In the genomic region with DNA sequence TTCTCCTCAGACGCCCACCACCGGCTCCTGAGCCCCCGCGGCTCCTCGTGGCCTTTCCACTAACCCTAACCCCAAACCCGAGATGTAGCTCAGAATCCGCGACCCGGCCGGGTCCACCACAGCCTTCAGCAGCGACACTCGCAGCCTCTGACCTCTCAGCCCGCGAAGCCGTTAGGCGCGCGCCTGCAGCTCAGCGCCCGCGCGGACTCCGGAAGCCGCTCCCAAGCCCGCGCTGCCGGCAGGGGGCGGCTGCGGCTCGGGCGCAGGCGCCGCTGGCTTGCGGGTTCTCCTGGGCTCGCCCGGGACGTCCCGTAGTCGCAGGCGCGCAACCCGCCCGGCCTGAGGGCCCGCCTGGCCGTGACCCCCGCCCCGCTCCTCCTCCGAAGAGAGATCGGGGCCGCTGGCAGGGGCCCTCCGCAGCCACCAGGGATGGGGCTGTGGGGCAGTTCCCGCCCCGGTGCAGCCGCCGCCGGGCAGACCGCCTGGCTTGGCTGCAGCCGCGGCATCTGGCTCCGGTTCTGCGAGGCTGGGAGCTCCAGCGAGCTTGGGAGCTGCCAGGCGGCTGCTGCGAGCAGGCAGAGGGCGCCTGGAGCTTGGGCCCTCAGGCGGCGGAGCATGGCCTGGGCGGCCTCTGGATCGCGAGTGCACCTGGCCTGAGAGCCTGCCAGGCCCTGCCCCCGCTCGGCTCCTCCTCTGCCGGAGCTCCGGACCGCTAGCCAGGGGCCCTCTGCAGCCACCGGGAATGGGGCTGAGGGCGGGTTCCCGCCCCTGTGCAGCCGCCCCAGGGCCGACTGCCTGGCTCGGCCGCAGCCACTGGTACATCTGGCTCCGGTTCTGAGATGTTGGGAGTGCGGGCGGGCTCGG, we compare ENCODE assay signal across 8 cellular contexts.
DNase-seq lines count a peak whose midpoint lies in the region; ATAC-seq and TF ChIP-seq lines count a peak whose summit lies in the region.

No MANE protein-coding gene starts in this region.

- no peak overlapping the region for H2BK5ac ChIP-seq in neuronal stem cell (ENCODE audit: low read length)

- no peaks in the 10 kb centered on the region for H3K79me2 ChIP-seq in PC-9 (ENCODE audit: low read depth)

- H2BK15ac ChIP-seq in neuronal stem cell (ENCODE audit: low read length): peak overlapping the region; percentile 49

- TF ChIP-seq POLR2A in stomach (IDR thresholded peaks at IDR 0.05): no peak

- BruUV-seq in PC-9 (replicated peaks; lab: Mats Ljungman, UMichigan): no TSS peak

- intact Hi-C loops in PC-9 (cut with micrococcal nuclease; ENCODE audit: unreplicated experiment): loop anchor here (1.0 to 2.0 kb wide), 2 partner anchors 8 to 174 kb away; no protein-coding TSS in a partner anchor
- intact Hi-C loops in activated T-helper 2 cell treated with anti-CD3 and anti-CD28 coated beads, Interferon-gamma antibody, Interleukin-2, Interleukin-4, amounts not matched to agents 10 μg/mL and 5 μg/mL and 100 μg/mL, durations not matched to agents 14 hours and 24 hours and 36 hours (cut with micrococcal nuclease): loop anchor here (1.0 to 2.0 kb wide), 3 partner anchors 8 to 174 kb away; a partner anchor contains a TSS
- intact Hi-C loops in stomach (cut with DNase I; ENCODE audit: low total_unique reads): no loop called here

- no peaks in the 10 kb centered on the region for H3K36me3 ChIP-seq in PC-9 (ENCODE audit: low read depth)
- no peaks in the 10 kb centered on the region for H3K36me3 ChIP-seq in neuronal stem cell (replicated peaks in 1 of 2; ENCODE audit: control insufficient read depth in 2 of 2, insufficient read depth in 2 of 2, low read length in 2 of 2)
- no peaks in the 10 kb centered on the region for H3K36me3 ChIP-seq in stomach

- in situ Hi-C loops in ACHN (cut with HindIII; ENCODE audit: low pct_ligation_motif_present, low pct_unique_long_range_greater_than_20kb, low sequenced_read_pairs): no loop called here

- H3K4me3 ChIP-seq in PC-9 (peak overlapping the region; percentile 59; the same call in 1 of the 2 replicates), neuronal stem cell (ENCODE audit: low read length in 2 of 2) (peak overlapping the region; percentile 71 to 82), stomach (peak overlapping the region; percentile 33 to 56 (median 44))

- H2BK120ac ChIP-seq in neuronal stem cell (ENCODE audit: low read depth, low read length): no peak overlapping the region

- POLR2A ChIA-PET in PC-9 (lab: Charles Lee; ENCODE audit: unreplicated experiment): interaction anchor here (0.6 kb wide), 1 partner anchor 131 kb away, joined by 3 read pairs; a partner anchor contains a TSS

- peaks cover 13% of the 10 kb centered on the region for H3K4me1 Mint-ChIP-seq in activated T-helper 2 cell treated with anti-CD3 and anti-CD28 coated beads, Interferon-gamma antibody, Interleukin-2, Interleukin-4, amounts not matched to agents 10 μg/mL and 5 μg/mL and 100 μg/mL, durations not matched to agents 14 hours and 24 hours and 36 hours (ENCODE audit: low read depth)

- no peaks in the 10 kb centered on the region for H3K79me1 ChIP-seq in neuronal stem cell (ENCODE audit: low read depth, low read length)

- TF ChIP-seq CTCF in PC-9 (conservative IDR thresholded peaks at IDR 0.05) (peak; percentile 72), foreskin keratinocyte (conservative IDR thresholded peaks at IDR 0.05) (peak; percentile 86), stomach (IDR thresholded peaks at IDR 0.05) (peak in 3 of 7 experiments; percentile 62 to 81 (median 64))

- H3K4ac ChIP-seq in neuronal stem cell (ENCODE audit: low read length): no peak overlapping the region

- H3K9me3 ChIP-seq in PC-9 (ENCODE audit: insufficient read depth, low read depth): no peaks in the 10 kb centered on the region
- peaks cover 0 to 7% of the 10 kb centered on the region in 2 donors for H3K9me3 ChIP-seq in neuronal stem cell (replicated peaks in 1 of 2; ENCODE audit: control insufficient read depth in 2 of 2, insufficient read depth in 1 of 2, low read depth in 1 of 2, low read length in 2 of 2)
- peaks cover 0 to 7% (median 6%) of the 10 kb centered on the region in 4 donors for H3K9me3 ChIP-seq in stomach

- H3K4me2 ChIP-seq in PC-9 (peak overlapping the region; percentile 94), neuronal stem cell (ENCODE audit: insufficient read depth, low read length, poor library complexity, severe bottlenecking) (peak overlapping the region; percentile 96)

- no peak overlapping the region for H2BK12ac ChIP-seq in neuronal stem cell (ENCODE audit: low read length)

- TF ChIP-seq EP300 in stomach (IDR thresholded peaks at IDR 0.05): no peak

- no peaks in the 10 kb centered on the region for H3K9me2 ChIP-seq in PC-9 (ENCODE audit: insufficient read depth)

- H3K23ac ChIP-seq in neuronal stem cell (ENCODE audit: low read depth, low read length, poor library complexity): peak overlapping the region; percentile 73

- H3K27ac Mint-ChIP-seq in activated T-helper 2 cell treated with anti-CD3 and anti-CD28 coated beads, Interferon-gamma antibody, Interleukin-2, Interleukin-4, amounts not matched to agents 10 μg/mL and 5 μg/mL and 100 μg/mL, durations not matched to agents 14 hours and 24 hours and 36 hours: peak overlapping the region; percentile 83

- H4K20me1 ChIP-seq in PC-9 (ENCODE audit: insufficient read depth): no peaks in the 10 kb centered on the region

- H3K9ac ChIP-seq in neuronal stem cell (ENCODE audit: low read depth, low read length, poor library complexity): peak overlapping the region; percentile 90

- CTCF ChIA-PET in PC-9 (lab: Charles Lee): interaction anchor here (0.6 to 1.5 kb wide), 10 partner anchors 8 to 196 kb away, joined by 3 to 12 read pairs (median 3); no protein-coding TSS in a partner anchor

- H4K8ac ChIP-seq in neuronal stem cell (ENCODE audit: low read depth, low read length): peak overlapping the region; percentile 43

- peaks cover 38% of the 10 kb centered on the region for H3K27me3 Mint-ChIP-seq in activated T-helper 2 cell treated with anti-CD3 and anti-CD28 coated beads, Interferon-gamma antibody, Interleukin-2, Interleukin-4, amounts not matched to agents 10 μg/mL and 5 μg/mL and 100 μg/mL, durations not matched to agents 14 hours and 24 hours and 36 hours (ENCODE audit: low read depth)

- no peak overlapping the region for H3K27ac ChIP-seq in PC-9
- H3K27ac ChIP-seq in foreskin keratinocyte: no peak overlapping the region
- no peak overlapping the region for H3K27ac ChIP-seq in neuronal stem cell (replicated peaks; ENCODE audit: low read length)
- peak overlapping the region in 1 of 5 donors; percentile 6 for H3K27ac ChIP-seq in stomach

- WGBS in neuronal stem cell (ENCODE audit: extremely low coverage in 2 of 2, insufficient read length in 2 of 2, insufficient replicate concordance in 1 of 2), 2 donors: no CpG with 5 or more reads among the region's 86 CpGs
- 1 to 2% (median 1%) methylated on average over 10 to 86 of the region's 86 CpGs for WGBS in stomach, 5 donors

- H3K27me3 ChIP-seq in PC-9 (ENCODE audit: insufficient read depth, low read depth) (peaks cover 22% of the 10 kb centered on the region; the same call in 1 of the 2 replicates), foreskin keratinocyte (peaks cover 92% of the 10 kb centered on the region), neuronal stem cell (ENCODE audit: control insufficient read depth in 3 of 3, insufficient read depth in 3 of 3, low read depth in 1 of 3, low read length in 3 of 3) (peaks cover 4 to 29% (median 21%) of the 10 kb centered on the region in 3 experiments), stomach (peaks cover 9 to 96% (median 61%) of the 10 kb centered on the region in 3 donors)

- H3K18ac ChIP-seq in neuronal stem cell (ENCODE audit: low read length): peak overlapping the region; percentile 91

- H2AFZ ChIP-seq in PC-9: peak overlapping the region; percentile 86
- peak overlapping the region; percentile 100 for H2AFZ ChIP-seq in neuronal stem cell (ENCODE audit: low read length)

- DNase-seq in ACHN (peak; percentile 80), PC-9 (peak; percentile 68 to 93), foreskin keratinocyte (peak; percentile 19 to 43), neuronal stem cell (ENCODE audit: low spot score) (peak; percentile 86), stomach (peak; percentile 79)
- DNase-seq in activated T-helper 2 cell treated with anti-CD3 and anti-CD28 coated beads, Interferon-gamma antibody, Interleukin-2, Interleukin-4, amounts not matched to agents 10 μg/mL and 5 μg/mL and 100 μg/mL, durations not matched to agents 14 hours and 24 hours and 36 hours (ENCODE audit: low spot score): peak; percentile 79

- H3F3A ChIP-seq in PC-9 (ENCODE audit: insufficient read depth, low read depth): no peaks in the 10 kb centered on the region; the same call in 1 of the 2 replicates

- peak overlapping the region; percentile 13 for H2AK5ac ChIP-seq in neuronal stem cell (ENCODE audit: low read depth, low read length)

- ATAC-seq in GM18517 (IDR thresholded peaks at IDR 0.05; ENCODE audit: unreplicated experiment): peak; percentile 56
- peak; percentile 80 for ATAC-seq in HG03571 (IDR thresholded peaks at IDR 0.05; ENCODE audit: unreplicated experiment)
- peak; percentile 86 for ATAC-seq in foreskin keratinocyte

- peak overlapping the region; percentile 85 for H3K4me3 Mint-ChIP-seq in activated T-helper 2 cell treated with anti-CD3 and anti-CD28 coated beads, Interferon-gamma antibody, Interleukin-2, Interleukin-4, amounts not matched to agents 10 μg/mL and 5 μg/mL and 100 μg/mL, durations not matched to agents 14 hours and 24 hours and 36 hours (ENCODE audit: low read depth)

- peaks cover 5% of the 10 kb centered on the region for H3K9me3 Mint-ChIP-seq in activated T-helper 2 cell treated with anti-CD3 and anti-CD28 coated beads, Interferon-gamma antibody, Interleukin-2, Interleukin-4, amounts not matched to agents 10 μg/mL and 5 μg/mL and 100 μg/mL, durations not matched to agents 14 hours and 24 hours and 36 hours

- no peak overlapping the region for H4K91ac ChIP-seq in neuronal stem cell (ENCODE audit: low read depth, low read length, poor library complexity)

- no peaks in the 10 kb centered on the region for H3K36me3 Mint-ChIP-seq in activated T-helper 2 cell treated with anti-CD3 and anti-CD28 coated beads, Interferon-gamma antibody, Interleukin-2, Interleukin-4, amounts not matched to agents 10 μg/mL and 5 μg/mL and 100 μg/mL, durations not matched to agents 14 hours and 24 hours and 36 hours (ENCODE audit: low read depth)

- H3K4me1 ChIP-seq in PC-9 (replicated peaks; ENCODE audit: insufficient read depth): 0 out of 2 replicates have a peak, but pooled peaks cover 7% of the 10 kb centered on the region
- no peaks in the 10 kb centered on the region for H3K4me1 ChIP-seq in foreskin keratinocyte
- peaks cover 2 to 3% of the 10 kb centered on the region in 2 donors for H3K4me1 ChIP-seq in neuronal stem cell (ENCODE audit: control insufficient read depth in 2 of 2, insufficient read depth in 1 of 2, low read depth in 1 of 2, low read length in 2 of 2)
- H3K4me1 ChIP-seq in stomach: peaks cover 17 to 24% (median 20%) of the 10 kb centered on the region in 4 donors

- peak overlapping the region; percentile 94 for H3K14ac ChIP-seq in neuronal stem cell (ENCODE audit: low read length)

Comparison
In these comparisons a context has a peak if more than half of its experiments do, and no peak if none do; other contexts are left out.
1. DNase-seq: peak in every context shown above with its lines; median percentile 86 in neuronal stem cell; 80 in PC-9; 80 in ACHN; 79 in activated T-helper 2 cell treated with anti-CD3 and anti-CD28 coated beads, Interferon-gamma antibody, Interleukin-2, Interleukin-4, amounts not matched to agents 10 μg/mL and 5 μg/mL and 100 μg/mL, durations not matched to agents 14 hours and 24 hours and 36 hours; 79 in stomach; 31 in foreskin keratinocyte.